9 cellular contexts compared by ENCODE assay signal in the genomic region with DNA sequence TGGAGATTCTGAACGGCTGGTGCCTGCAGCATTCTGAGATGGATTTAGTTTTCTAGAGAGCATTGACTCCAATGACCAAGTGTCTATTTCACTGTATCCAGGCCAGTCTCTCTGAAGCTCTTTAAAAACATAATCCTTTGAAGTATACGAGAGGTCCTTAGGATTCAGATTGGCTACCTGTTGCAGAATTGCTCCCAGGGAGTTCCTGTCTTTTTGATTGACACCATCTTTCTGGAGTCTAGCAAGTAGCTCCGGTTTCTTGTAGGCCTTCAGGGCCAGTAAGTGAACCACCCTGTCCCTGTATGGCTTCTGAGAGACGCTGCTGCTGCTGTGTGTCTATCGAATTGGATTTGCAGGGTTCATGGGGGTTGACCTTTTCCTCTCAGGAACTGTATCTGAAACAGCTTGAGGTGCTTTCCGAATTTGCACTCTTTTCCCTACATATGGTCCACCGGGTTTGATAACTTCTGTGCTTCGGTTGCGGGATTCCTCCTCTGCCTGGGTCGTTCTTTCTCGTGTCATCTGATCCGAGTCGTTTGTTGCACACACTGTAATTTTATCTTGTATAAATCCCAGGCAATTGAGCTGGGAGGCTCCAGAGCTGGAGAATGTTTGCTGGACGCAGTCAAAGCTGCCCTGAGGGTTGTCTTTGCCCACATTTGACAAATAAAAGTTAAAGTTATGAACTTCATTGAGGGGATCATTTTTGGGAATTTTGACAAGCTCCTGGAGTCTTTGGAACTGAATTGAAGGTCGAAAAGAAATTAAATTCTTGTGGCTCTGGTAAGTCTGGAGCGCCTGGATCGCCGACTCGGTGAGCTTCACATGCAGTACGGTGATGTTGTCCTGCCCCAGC. TPM values are rescaled to one million over a fixed set of nuclear protein-coding genes. Genes with fewer than 3 reads are reported as not detected.
A peak's percentile ranks its signal among the peaks of the same experiment; 100 is the strongest.
DNase-seq lines count a peak whose midpoint lies in the region; ATAC-seq and TF ChIP-seq lines count a peak whose summit lies in the region.
"Not testable (repeated sequence)": the region's sequence is repeated elsewhere in the genome, so short reads cannot be mapped to it uniquely, and the experiment has no call there.
"Had no signal": no experiment of that assay in that cellular context is flagged by ENCODE, and none has a peak within 500 bp of the region (broad histone marks: within the 10 kb centered on the region; RNA-seq: fewer than 3 reads in every experiment).

No MANE protein-coding gene starts in this region.

- intact Hi-C loops in dendritic cell treated with granulocyte-macrophage colony-stimulating factor and Interleukin-4, amounts not matched to agents 40 ng/mL and 50 ng/mL, for 4 days (cut with micrococcal nuclease); heart left ventricle (cut with DNase I); psoas muscle (cut with DNase I): not testable (repeated sequence)

- 0 out of 2 replicates have a peak overlapping the region, but pooled peaks have one; percentile 6 for H3K4me3 ChIP-seq in BE2C (ENCODE audit: low read depth, low read length)
- peak overlapping the region; percentile 33 for H3K4me3 ChIP-seq in WI38 (ENCODE audit: low read depth, low read length)
- H3K4me3 ChIP-seq in heart left ventricle = peak overlapping the region; percentile 18 to 61 (median 54)
- peak overlapping the region; percentile 21 for H3K4me3 ChIP-seq in mononuclear cell (ENCODE audit: low read length)
- peak overlapping the region; percentile 53 for H3K4me3 ChIP-seq in psoas muscle
- peak overlapping the region; percentile 35 to 57 (median 40) for H3K4me3 ChIP-seq in tibial nerve

- H3K4me1 Mint-ChIP-seq in IgD-negative memory B cell = peaks cover 20 to 53% (median 41%) of the 10 kb centered on the region in 3 donors
- H3K4me1 Mint-ChIP-seq in dendritic cell treated with granulocyte-macrophage colony-stimulating factor and Interleukin-4, amounts not matched to agents 40 ng/mL and 50 ng/mL, for 4 days (ENCODE audit: low read depth) = peaks cover 39% of the 10 kb centered on the region

- not testable (repeated sequence) for H3K4me1 ChIP-seq in BE2C
- H3K4me1 ChIP-seq in heart left ventricle = peaks cover 0 to 40% (median 17%) of the 10 kb centered on the region in 12 donors
- H3K4me1 ChIP-seq in mononuclear cell (ENCODE audit: insufficient read depth, low read length) = peaks cover 52% of the 10 kb centered on the region
- peaks cover 14% of the 10 kb centered on the region for H3K4me1 ChIP-seq in psoas muscle
- H3K4me1 ChIP-seq in tibial nerve = peaks cover 0 to 26% (median 4%) of the 10 kb centered on the region in 4 donors

- DNase-seq in BE2C; heart left ventricle; psoas muscle; tibial nerve (ENCODE audit: low spot score in 2 of 2): not testable (repeated sequence)

- 51 to 62% (median 57%) methylated on average over 20 of the region's 20 CpGs for WGBS in heart left ventricle, 4 donors
- 22 to 42% (median 26%) methylated on average over 20 of the region's 20 CpGs for WGBS in psoas muscle, 3 donors
- WGBS in tibial nerve, 2 donors = 47 to 54% methylated on average over 20 of the region's 20 CpGs

- H3K27me3 ChIP-seq in BE2C = peaks cover 52% of the 10 kb centered on the region
- not testable (repeated sequence) for H3K27me3 ChIP-seq in heart left ventricle; mononuclear cell (ENCODE audit: insufficient read depth, low read length); tibial nerve
- H3K27me3 ChIP-seq in psoas muscle (ENCODE audit: insufficient read depth in 3 of 3, low read length in 2 of 3) = peaks cover 0 to 14% (median 0%) of the 10 kb centered on the region in 3 donors

- H3K27me3 Mint-ChIP-seq in IgD-negative memory B cell; dendritic cell treated with granulocyte-macrophage colony-stimulating factor and Interleukin-4, amounts not matched to agents 40 ng/mL and 50 ng/mL, for 4 days: not testable (repeated sequence)

- H3K27ac ChIP-seq in heart left ventricle (peak overlapping the region in 5 of 12 donors; percentile 31 to 63 (median 61)), psoas muscle (peak overlapping the region; percentile 56), tibial nerve (peak overlapping the region in 2 of 4 donors; percentile 22 to 67)

- not testable (repeated sequence) for H3K9me3 ChIP-seq in BE2C; heart left ventricle; mononuclear cell (ENCODE audit: low read depth, low read length); psoas muscle; tibial nerve

- H3K4me3 Mint-ChIP-seq in IgD-negative memory B cell = peak overlapping the region; percentile 70 to 88 (median 86)
- H3K4me3 Mint-ChIP-seq in dendritic cell treated with granulocyte-macrophage colony-stimulating factor and Interleukin-4, amounts not matched to agents 40 ng/mL and 50 ng/mL, for 4 days = peak overlapping the region; percentile 69

- TF ChIP-seq CTCF in BE2C (IDR thresholded peaks at IDR 0.05; ENCODE audit: low read depth, low read length); WI38 (IDR thresholded peaks at IDR 0.05; ENCODE audit: low read depth, low read length); heart left ventricle (IDR thresholded peaks at IDR 0.05); psoas muscle (IDR thresholded peaks at IDR 0.05); tibial nerve (IDR thresholded peaks at IDR 0.05): not testable (repeated sequence)

- H3K27ac Mint-ChIP-seq in IgD-negative memory B cell = peak overlapping the region; percentile 61 to 93 (median 73)
- H3K27ac Mint-ChIP-seq in dendritic cell treated with granulocyte-macrophage colony-stimulating factor and Interleukin-4, amounts not matched to agents 40 ng/mL and 50 ng/mL, for 4 days = not testable (repeated sequence)

- not testable (repeated sequence) for H3K9me3 Mint-ChIP-seq in IgD-negative memory B cell; dendritic cell treated with granulocyte-macrophage colony-stimulating factor and Interleukin-4, amounts not matched to agents 40 ng/mL and 50 ng/mL, for 4 days

- ATAC-seq in heart left ventricle = not testable (repeated sequence)
- ATAC-seq in psoas muscle = peak in 3 of 4 donors; percentile 16 to 33 (median 32)

- not testable (repeated sequence) for H3K36me3 Mint-ChIP-seq in IgD-negative memory B cell; dendritic cell treated with granulocyte-macrophage colony-stimulating factor and Interleukin-4, amounts not matched to agents 40 ng/mL and 50 ng/mL, for 4 days (ENCODE audit: low read depth)

- TF ChIP-seq EP300 in tibial nerve (IDR thresholded peaks at IDR 0.05) = not testable (repeated sequence)

- TF ChIP-seq POLR2A in heart left ventricle (IDR thresholded peaks at IDR 0.05); tibial nerve (IDR thresholded peaks at IDR 0.05): not testable (repeated sequence)

- H3K36me3 ChIP-seq in BE2C; heart left ventricle; psoas muscle (ENCODE audit: insufficient read depth in 1 of 2, low read depth in 1 of 2); tibial nerve: not testable (repeated sequence)

RNA-seq across cellular contexts. Expression of gene CD1D, which starts 3.6 kb away (rescaled TPM):
- not detected for polyA plus RNA-seq in BE2C (2012; ENCODE audit: insufficient read depth, insufficient read length, low read depth)
- polyA plus RNA-seq in IgD-negative memory B cell (20.5 TPM), heart left ventricle (1 to 10 TPM; 2.0 TPM), psoas muscle (1 to 10 TPM in 2 of 3 donors, under 1 TPM in 1; 0.90 to 7.8 (median 1.2) TPM)
- total RNA-seq in heart left ventricle (1 to 10 TPM in 7 of 9 donors, under 1 TPM in 2; 0.38 to 5.3 (median 1.7) TPM), mononuclear cell (13.9 TPM), psoas muscle (1 to 10 TPM in 2 of 4 donors, under 1 TPM in 2; 0.59 to 1.6 (median 1.1) TPM), tibial nerve (1 to 10 TPM in 3 of 4 donors, under 1 TPM in 1; 0.63 to 4.2 (median 2.2) TPM)
- total RNA-seq: activated T-cell treated with anti-CD3 and anti-CD28 coated beads, Interleukin-2, amount 50 U/mL, for 72 hours had no signal
